ENCODE assay signal across 16 cellular contexts in the genomic region with DNA sequence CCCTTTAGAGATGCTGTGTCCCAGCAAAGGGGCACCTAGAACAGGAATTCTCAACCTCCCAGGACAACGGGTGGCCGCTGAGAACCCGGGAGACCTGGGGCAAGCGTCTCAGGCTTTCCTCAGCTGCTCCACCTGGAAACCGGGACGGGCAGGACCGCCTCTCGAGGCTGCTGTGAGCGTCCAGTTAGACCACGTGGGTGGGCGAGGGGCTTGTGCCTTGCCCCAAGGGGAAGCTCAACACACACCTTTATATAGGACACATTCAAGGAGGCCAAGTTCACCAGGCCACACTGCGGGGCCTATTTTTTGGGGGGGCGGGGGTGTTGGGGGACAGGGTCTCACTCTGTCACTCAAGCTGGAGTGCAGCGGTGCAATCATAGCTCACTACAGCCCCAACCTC.
"Had no signal": no experiment of that assay in that cellular context is flagged by ENCODE, and none has a peak within 500 bp of the region (broad histone marks: within the 10 kb centered on the region; RNA-seq: fewer than 3 reads in every experiment).

No MANE protein-coding gene starts in this region.

- H3K4me1 ChIP-seq: adrenal gland, tibial artery had no signal

- H3K4me3 ChIP-seq: adrenal gland, cardiac muscle cell, ovary, tibial artery had no signal

- H3K36me3 ChIP-seq: adrenal gland, cardiac muscle cell, ovary, tibial artery had no signal

- H3K27ac Mint-ChIP-seq: activated naive CD4-positive, alpha-beta T cell treated with anti-CD3 and anti-CD28 coated beads, Interleukin-2, amount 50 U/mL, for 24 hours; activated T-cell treated with anti-CD3 and anti-CD28 coated beads, Interleukin-2, amount 50 U/mL, for 24 hours; T-cell had no signal

- H3K27me3 ChIP-seq: adrenal gland, cardiac muscle cell, ovary, tibial artery had no signal

- H3K4me3 Mint-ChIP-seq: activated naive CD4-positive, alpha-beta T cell treated with anti-CD3 and anti-CD28 coated beads, Interleukin-2, amount 50 U/mL, for 24 hours; activated T-cell treated with anti-CD3 and anti-CD28 coated beads, Interleukin-2, amount 50 U/mL, for 24 hours; nephron; T-cell had no signal

- H3K4me1 Mint-ChIP-seq: activated naive CD4-positive, alpha-beta T cell treated with anti-CD3 and anti-CD28 coated beads, Interleukin-2, amount 50 U/mL, for 24 hours; nephron; T-cell had no signal

- ATAC-seq: esophagus mucosa, left ventricle myocardium superior, T-cell had no signal

- H3K27ac ChIP-seq: adrenal gland, cardiac muscle cell, ovary, tibial artery had no signal

- H3K4me2 ChIP-seq: SK-N-SH had no signal

- DNase-seq: activated CD4-positive, alpha-beta T cell treated with anti-CD3 and anti-CD28 coated beads for 1 hour; activated CD4-positive, alpha-beta T cell treated with anti-CD3 and anti-CD28 coated beads, Interleukin-2, amount 50 U/mL, for 48 hours; activated T-cell treated with anti-CD3 and anti-CD28 coated beads, Interleukin-2, amount 50 U/mL, for 24 hours; left ventricle myocardium superior; ovary; SK-N-SH; stimulated activated CD4-positive, alpha-beta T cell treated with anti-CD3 and anti-CD28 coated beads, Interleukin-4, amount 100 ng/mL, for 1 hour; stimulated activated naive CD4-positive, alpha-beta T cell; T-cell; T-helper 9 cell had no signal

- H3K9ac ChIP-seq: SK-N-SH had no signal

- H3K9me3 ChIP-seq: adrenal gland, ovary, SK-N-SH had no signal

- H3K36me3 Mint-ChIP-seq: T-cell had no signal

- H3K9me3 Mint-ChIP-seq: activated naive CD4-positive, alpha-beta T cell treated with anti-CD3 and anti-CD28 coated beads, Interleukin-2, amount 50 U/mL, for 24 hours had no signal
